ENCODE assay signal across 8 cellular contexts in the genomic region with DNA sequence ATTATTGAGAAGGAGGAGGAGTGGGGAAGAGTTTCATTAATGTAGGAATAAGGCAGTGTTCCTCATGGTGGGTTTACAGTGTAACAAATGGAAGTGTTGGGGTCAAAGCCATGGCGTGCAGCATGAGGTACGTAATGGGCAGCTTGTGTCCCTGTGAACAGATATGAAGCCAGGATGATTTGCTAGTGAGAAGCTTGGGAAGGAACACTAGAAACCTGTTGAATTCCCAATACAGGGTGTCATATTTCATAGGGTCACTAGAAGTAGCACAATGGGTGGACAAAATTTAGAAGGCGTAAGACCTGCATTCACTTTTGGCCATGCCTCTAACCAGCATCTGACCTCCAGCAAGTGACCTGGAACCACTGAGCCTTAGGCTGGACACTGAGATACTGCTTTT.
"Had no signal": no experiment of that assay in that cellular context is flagged by ENCODE, and none has a peak within 500 bp of the region (broad histone marks: within the 10 kb centered on the region; RNA-seq: fewer than 3 reads in every experiment).

No MANE protein-coding gene starts in this region.

- H3K9me3 Mint-ChIP-seq: H9, HFFc6 had no signal

- H3K9me3 ChIP-seq: HAP-1 had no signal

- H3K4me3 Mint-ChIP-seq: H9, HFFc6 had no signal

- H2AFZ ChIP-seq: GM23248 had no signal

- DNase-seq: GM23248, GOT3, H7, H9, HCEC 1CT, HFFc6 had no signal

- H3K4me3 ChIP-seq: GM23248, HAP-1 had no signal

- H3K27ac ChIP-seq: GM23248 had no signal

- H3K27ac Mint-ChIP-seq: H9, HFFc6 had no signal

- ATAC-seq: HCT116 had no signal
